ENCODE assay signal across 15 cellular contexts in genomic region chr1:26468911-26469310, GRCh38. TPM values are rescaled to one million over a fixed set of nuclear protein-coding genes. Genes with fewer than 3 reads are reported as not detected.
A peak's percentile ranks its signal among the peaks of the same experiment; 100 is the strongest.
DNase-seq lines count a peak whose midpoint lies in the region; ATAC-seq and TF ChIP-seq lines count a peak whose summit lies in the region.
"Had no signal": no experiment of that assay in that cellular context is flagged by ENCODE, and none has a peak within 500 bp of the region (broad histone marks: within the 10 kb centered on the region; RNA-seq: fewer than 3 reads in every experiment).

No MANE protein-coding gene starts in this region.

- peak; percentile 37 for DNase-seq in COR-L47 (lab: John Stamatoyannopoulos, UW)
- DNase-seq in LNCaP clone FGC (ENCODE audit: low read depth) = peak; percentile 30
- peak; percentile 67 for DNase-seq in cerebellum (ENCODE audit: low spot score)
- peak; percentile 70 to 74 (median 73) for DNase-seq in mucosa of descending colon
- no peak for DNase-seq in activated effector memory CD4-positive, alpha-beta T cell treated with Interleukin-2 at 50 U/mL for 16 hours
- no peak for DNase-seq in T-helper 1 cell
- no peak for DNase-seq in HuH-7 (ENCODE audit: low spot score)
- DNase-seq: CD4-positive, alpha-beta memory T cell had no signal

- intact Hi-C loops in mucosa of descending colon (cut with DNase I, micrococcal nuclease) = no loop called here

- no peak overlapping the region for H3K4me3 ChIP-seq in LNCaP clone FGC (ENCODE audit: low read depth, low read length)
- H3K4me3 ChIP-seq in mucosa of descending colon = no peak overlapping the region
- H3K4me3 ChIP-seq: ascending aorta, hepatocyte, lung had no signal

- TF ChIP-seq CTCF in LNCaP clone FGC (IDR thresholded peaks at IDR 0.05; ENCODE audit: control insufficient read depth, extremely low read depth, insufficient read depth) = no peak
- no peak for TF ChIP-seq CTCF in mucosa of descending colon (IDR thresholded peaks at IDR 0.05)

- ATAC-seq in mucosa of descending colon (no peak), HG02759 (IDR thresholded peaks at IDR 0.05; ENCODE audit: unreplicated experiment) (no peak)
- ATAC-seq: HCT116, SK-N-SH treated with all-trans-retinoic acid at 6 μM for 48 hours had no signal

- no peaks in the 10 kb centered on the region for H3K9me3 ChIP-seq in mucosa of descending colon
- H3K9me3 ChIP-seq: ascending aorta had no signal

- H3K4me1 ChIP-seq in mucosa of descending colon (ENCODE audit: low read depth) = peaks cover 27% of the 10 kb centered on the region

- no peaks in the 10 kb centered on the region for H3K36me3 ChIP-seq in mucosa of descending colon (ENCODE audit: low read depth)

RNA-seq across cellular contexts. Expression of gene HMGN2, which starts 3.3 kb away (rescaled TPM):
- total RNA-seq in cerebellum (304 TPM), mucosa of descending colon (100 to 1,000 TPM; 186 to 463 (median 271) TPM)

RNA-seq across cellular contexts. Expression of gene DHDDS, which starts 36.8 kb away (rescaled TPM):
- 33.3 TPM for total RNA-seq in cerebellum
- 100 to 1,000 TPM in 2 of 3 donors, 10 to 100 TPM in 1; 72.9 to 137 (median 118) TPM for total RNA-seq in mucosa of descending colon

RNA-seq across cellular contexts. Expression of gene LIN28A, which starts 58.3 kb away (rescaled TPM):
- total RNA-seq in cerebellum (not detected), mucosa of descending colon (not detected)
- total RNA-seq: ascending aorta; CD4-positive, alpha-beta memory T cell; HT-29 had no signal

Comparison
In these comparisons a context has a peak if more than half of its experiments do, and no peak if none do; other contexts are left out.
1. DNase-seq: peak in COR-L47 (single experiment), LNCaP clone FGC (single experiment), cerebellum (single experiment) and mucosa of descending colon (3 of 3); none in activated effector memory CD4-positive, alpha-beta T cell treated with Interleukin-2 at 50 U/mL for 16 hours (single experiment), T-helper 1 cell (0 of 5) and HuH-7 (single experiment).